In genomic region chr11:8268530-8269461, GRCh38 we compare ENCODE assay signal across 9 cellular contexts. TPM values are rescaled to one million over a fixed set of nuclear protein-coding genes. Genes with fewer than 3 reads are reported as not detected.
DNase-seq lines count a peak whose midpoint lies in the region; ATAC-seq and TF ChIP-seq lines count a peak whose summit lies in the region.
"Had no signal": no experiment of that assay in that cellular context is flagged by ENCODE, and none has a peak within 500 bp of the region (broad histone marks: within the 10 kb centered on the region; RNA-seq: fewer than 3 reads in every experiment).

No MANE protein-coding gene starts in this region.

- ATAC-seq in left lung: peak; percentile 21
- ATAC-seq in HG03571 (IDR thresholded peaks at IDR 0.05; ENCODE audit: unreplicated experiment): no peak

- H3K9me3 ChIP-seq in adipocyte (ENCODE audit: control insufficient read depth, low read length) (no peaks in the 10 kb centered on the region), left lung (no peaks in the 10 kb centered on the region), subcutaneous abdominal adipose tissue (ENCODE audit: control insufficient read depth in 5 of 5, low read length in 5 of 5) (no peaks in the 10 kb centered on the region)

- H3K27me3 ChIP-seq in adipocyte (replicated peaks; ENCODE audit: control insufficient read depth, insufficient read depth, low read length) (peaks cover 65% of the 10 kb centered on the region), left lung (peaks cover 61 to 91% of the 10 kb centered on the region in 2 donors), subcutaneous abdominal adipose tissue (ENCODE audit: control insufficient read depth in 5 of 5, insufficient read depth in 4 of 5, low read length in 5 of 5) (peaks cover 24 to 55% (median 48%) of the 10 kb centered on the region in 5 donors)

- H3K27ac ChIP-seq in left lung (no peak overlapping the region), subcutaneous abdominal adipose tissue (ENCODE audit: low read depth, low read length) (no peak overlapping the region)
- H3K27ac ChIP-seq: C4-2B had no signal

- H3K9ac ChIP-seq in adipocyte (ENCODE audit: low read length) (no peak overlapping the region), subcutaneous abdominal adipose tissue (ENCODE audit: low read length in 5 of 5) (no peak overlapping the region)

- H3K36me3 ChIP-seq in adipocyte (ENCODE audit: control insufficient read depth, insufficient read depth, low read length, severe bottlenecking): no peaks in the 10 kb centered on the region
- H3K36me3 ChIP-seq in left lung: no peaks in the 10 kb centered on the region
- H3K36me3 ChIP-seq in subcutaneous abdominal adipose tissue (ENCODE audit: control insufficient read depth in 5 of 5, insufficient read depth in 5 of 5, low read length in 5 of 5): no peaks in the 10 kb centered on the region

- intact Hi-C loops in left lung (cut with DNase I): no loop called here

- peaks cover 8% of the 10 kb centered on the region for H3K4me1 ChIP-seq in adipocyte (ENCODE audit: control insufficient read depth, insufficient read depth, low read length)
- H3K4me1 ChIP-seq in left lung: peaks cover 0 to 14% of the 10 kb centered on the region in 2 donors
- peaks cover 0 to 18% (median 13%) of the 10 kb centered on the region in 5 donors for H3K4me1 ChIP-seq in subcutaneous abdominal adipose tissue (ENCODE audit: control insufficient read depth in 5 of 5, insufficient read depth in 5 of 5, low read length in 5 of 5)

- TF ChIP-seq CTCF in left lung (IDR thresholded peaks at IDR 0.05): no peak

- peak overlapping the region; percentile 56 for H3K4me3 ChIP-seq in adipocyte (ENCODE audit: low read length)
- H3K4me3 ChIP-seq in left lung: peak overlapping the region; percentile 13 to 30
- H3K4me3 ChIP-seq in subcutaneous abdominal adipose tissue (ENCODE audit: low read depth in 1 of 5, low read length in 5 of 5): peak overlapping the region in 3 of 5 donors; percentile 22 to 58 (median 47)

- peak; percentile 64 for DNase-seq in NCI-H748 (lab: John Stamatoyannopoulos, UW; ENCODE audit: unreplicated experiment)
- no peak for DNase-seq in NCI-H748 treated with DMSO at 0.1 percent for 48 hours (lab: John Stamatoyannopoulos, UW)
- DNase-seq in adipocyte (ENCODE audit: low read depth): peak; percentile 25
- no peak for DNase-seq in left lung
- no peak for DNase-seq in NK-92 (lab: John Stamatoyannopoulos, UW; ENCODE audit: unreplicated experiment)
- DNase-seq in H4 (ENCODE audit: low spot score): no peak

RNA-seq across cellular contexts. Expression of gene LMO1, which starts 5.1 kb away (rescaled TPM):
- total RNA-seq in left lung: not detected
- 0.46 TPM in 1 of 2 replicates, not detected in the other for total RNA-seq in H4 (2014; rRNA removed; shearing (Covaris generic))

Comparison
In these comparisons a context has a peak if more than half of its experiments do, and no peak if none do; other contexts are left out.
1. DNase-seq: peak in NCI-H748 (single experiment) and adipocyte (single experiment); none in NCI-H748 treated with DMSO at 0.1 percent for 48 hours (single experiment), left lung (0 of 2), NK-92 (single experiment) and H4 (single experiment).
2. Peak in every context shown above with its lines, with median percentiles within 50 percentile points of each other: H3K4me3 ChIP-seq.